In the genomic region with DNA sequence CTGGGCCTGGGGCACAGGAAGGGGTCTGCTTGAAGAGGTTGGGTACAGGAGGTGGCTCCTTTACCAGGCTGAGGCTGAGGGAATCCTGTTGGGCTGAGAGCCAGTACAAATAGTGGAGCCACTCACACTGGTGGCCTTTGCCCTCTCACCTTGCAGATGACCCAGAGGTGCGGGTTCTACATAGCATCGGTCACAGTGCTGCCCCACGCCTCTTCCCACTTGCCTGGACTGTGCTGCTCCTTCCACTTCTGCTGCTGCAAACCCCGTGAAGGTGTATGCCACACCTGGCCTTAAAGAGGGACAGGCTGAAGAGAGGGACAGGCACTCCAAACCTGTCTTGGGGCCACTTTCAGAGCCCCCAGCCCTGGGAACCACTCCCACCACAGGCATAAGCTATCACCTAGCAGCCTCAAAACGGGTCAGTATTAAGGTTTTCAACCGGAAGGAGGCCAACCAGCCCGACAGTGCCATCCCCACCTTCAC, we compare ENCODE assay signal across 11 cellular contexts. TPM values are rescaled to one million over a fixed set of nuclear protein-coding genes. Genes with fewer than 3 reads are reported as not detected.
DNase-seq lines count a peak whose midpoint lies in the region; ATAC-seq, FAIRE-seq and TF ChIP-seq lines count a peak whose summit lies in the region.
"Had no signal": no experiment of that assay in that cellular context is flagged by ENCODE, and none has a peak within 500 bp of the region (broad histone marks: within the 10 kb centered on the region; RNA-seq: fewer than 3 reads in every experiment).

No MANE protein-coding gene starts in this region.

- CTCF ChIA-PET in IMR-90 (lab: Yijun Ruan, JAX), result no interaction called here

- H2AFZ ChIP-seq in IMR-90 (replicated peaks; ENCODE audit: low read length, poor library complexity), result peak overlapping the region; percentile 25

- no peak overlapping the region for H2BK15ac ChIP-seq in IMR-90 (ENCODE audit: low read depth, low read length)

- DNase-seq in IMR-90, result no peak
- DNase-seq in colonic mucosa, result peak; percentile 43
- peak in 2 of 3 donors; percentile 30 to 39 for DNase-seq in mucosa of descending colon
- no peak for DNase-seq in thoracic aorta (ENCODE audit: low spot score)
- no peak for DNase-seq in UCSD-AML1 (lab: John Stamatoyannopoulos, UW; ENCODE audit: unreplicated experiment)
- DNase-seq in HPDE6-E6E7 (ENCODE audit: extremely low spot score), result no peak
- no peak for DNase-seq in urothelium cell line (ENCODE audit: low spot score)
- DNase-seq: DMS79 treated with DMSO at 0.1 percent for 48 hours, NCI-H510A treated with DMSO at 0.1 percent for 48 hours had no signal

- H3K9ac ChIP-seq in IMR-90 (ENCODE audit: low read depth, low read length) (no peak overlapping the region), colonic mucosa (ENCODE audit: low read depth in 2 of 2, low read length in 2 of 2) (peak overlapping the region; percentile 97)

- intact Hi-C loops in IMR-90 (cut with micrococcal nuclease) (no loop called here), colonic mucosa (cut with DNase I) (no loop called here), mucosa of descending colon (cut with DNase I, micrococcal nuclease) (no loop called here)

- no peaks in the 10 kb centered on the region for H4K20me1 ChIP-seq in IMR-90 (ENCODE audit: insufficient read depth, low read length)

- TF ChIP-seq POLR2A in IMR-90 (IDR thresholded peaks at IDR 0.05; ENCODE audit: low read depth, low read length), result no peak

- H2BK20ac ChIP-seq in IMR-90 (ENCODE audit: low read depth, low read length), result no peak overlapping the region

- TF ChIP-seq CTCF in IMR-90 (conservative IDR thresholded peaks at IDR 0.05; ENCODE audit: low read depth, low read length) (no peak), colonic mucosa (IDR thresholded peaks at IDR 0.05) (no peak), mucosa of descending colon (IDR thresholded peaks at IDR 0.05) (no peak), thoracic aorta (IDR thresholded peaks at IDR 0.05) (no peak)

- no peak overlapping the region for H3K56ac ChIP-seq in IMR-90 (ENCODE audit: extremely low read depth, insufficient read depth, low read length)

- no peak for FAIRE-seq in urothelium cell line (lab: Jason Lieb, UNC)
- FAIRE-seq: bronchial epithelial cell had no signal

- H4K8ac ChIP-seq in IMR-90 (ENCODE audit: low read depth in 2 of 2, low read length in 2 of 2), result no peak overlapping the region

- H3K9me3 ChIP-seq in IMR-90 (ENCODE audit: control insufficient read depth, insufficient read depth, low read length) (no peaks in the 10 kb centered on the region), colonic mucosa (no peaks in the 10 kb centered on the region), mucosa of descending colon (no peaks in the 10 kb centered on the region), thoracic aorta (no peaks in the 10 kb centered on the region)

- no peak overlapping the region for H3K4me2 ChIP-seq in IMR-90 (ENCODE audit: low read depth, low read length)

- ATAC-seq in IMR-90 (ENCODE audit: low read depth) (no peak), mucosa of descending colon (no peak), thoracic aorta (ENCODE audit: insufficient number of reproducible peaks, low FRiP score, low read depth) (no peak)
- ATAC-seq: WTC11 had no signal

- H4K5ac ChIP-seq in IMR-90 (ENCODE audit: low read depth, low read length), result no peak overlapping the region

- peaks cover 17% of the 10 kb centered on the region for H3K4me1 ChIP-seq in IMR-90 (ENCODE audit: control insufficient read depth, insufficient read depth, low read length)
- H3K4me1 ChIP-seq in colonic mucosa, result peaks cover 20% of the 10 kb centered on the region
- H3K4me1 ChIP-seq in mucosa of descending colon (ENCODE audit: low read depth), result peaks cover 45% of the 10 kb centered on the region
- peaks cover 20 to 45% of the 10 kb centered on the region in 2 donors for H3K4me1 ChIP-seq in thoracic aorta (ENCODE audit: control insufficient read depth in 1 of 2, low read depth in 2 of 2)

- POLR2A ChIA-PET in IMR-90 (lab: Charles Lee; ENCODE audit: unreplicated experiment), result no interaction called here

- H3K14ac ChIP-seq in IMR-90 (replicated peaks; ENCODE audit: low read depth, low read length), result no peak overlapping the region

- no TSS peak for BruUV-seq in IMR-90 (replicated peaks; lab: Mats Ljungman, UMichigan)

- H3K27me3 ChIP-seq in IMR-90 (ENCODE audit: control insufficient read depth, insufficient read depth, low read length) (peaks cover 5% of the 10 kb centered on the region), colonic mucosa (no peaks in the 10 kb centered on the region), thoracic aorta (replicated peaks; ENCODE audit: insufficient read depth) (no peaks in the 10 kb centered on the region)

- no peak for TF ChIP-seq RAD21 in IMR-90 (IDR thresholded peaks at IDR 0.05; ENCODE audit: low read length)

- 90% methylated on average over 2 of the region's 7 CpGs; no CpG with 5 or more reads in 1 of the 2 experiments for WGBS in IMR-90 (ENCODE audit: extremely low coverage in 2 of 2, insufficient read length in 1 of 2), 2 experiments

- no peak overlapping the region for H3K4ac ChIP-seq in IMR-90 (ENCODE audit: low read depth, low read length)

- no peak overlapping the region for H2BK120ac ChIP-seq in IMR-90 (ENCODE audit: low read depth, low read length)

- peak overlapping the region; percentile 34; the same call in 1 of the 2 replicates for H2AK5ac ChIP-seq in IMR-90 (ENCODE audit: low read depth, low read length)

- dilution Hi-C loops in IMR-90 (cut with HindIII; ENCODE audit: low sequenced_read_pairs, unreplicated experiment), result no loop called here

- in situ Hi-C loops in IMR-90 (cut with MboI; ENCODE audit: low sequenced_read_pairs), result no loop called here

- H4K91ac ChIP-seq in IMR-90 (ENCODE audit: insufficient read depth, low read depth, low read length), result no peak overlapping the region

- H3K27ac ChIP-seq in IMR-90 (ENCODE audit: insufficient read depth, low read length) (no peak overlapping the region), colonic mucosa (peak overlapping the region; percentile 98), thoracic aorta (peak overlapping the region; percentile 94 to 100)

- peaks cover 16 to 32% of the 10 kb centered on the region in 2 experiments for H3K79me1 ChIP-seq in IMR-90 (ENCODE audit: low read depth in 1 of 2, low read length in 2 of 2)

- H3K23ac ChIP-seq in IMR-90 (ENCODE audit: low read depth, low read length), result no peak overlapping the region

- H3K18ac ChIP-seq in IMR-90 (ENCODE audit: low read depth, low read length), result no peak overlapping the region

- H3K36me3 ChIP-seq in IMR-90 (ENCODE audit: control insufficient read depth, insufficient read depth, low read length) (peaks cover 9% of the 10 kb centered on the region), colonic mucosa (peaks cover 6% of the 10 kb centered on the region), mucosa of descending colon (ENCODE audit: low read depth) (peaks cover 6% of the 10 kb centered on the region), thoracic aorta (no peaks in the 10 kb centered on the region)

- H3K4me3 ChIP-seq in IMR-90 (ENCODE audit: insufficient read depth, low read depth, low read length) (no peak overlapping the region), colonic mucosa (no peak overlapping the region), mucosa of descending colon (no peak overlapping the region), thoracic aorta (no peak overlapping the region)

- peaks cover 24% of the 10 kb centered on the region; the same call in 1 of the 2 replicates for H3K9me1 ChIP-seq in IMR-90 (ENCODE audit: insufficient read depth, low read length)

- H2BK5ac ChIP-seq in IMR-90 (ENCODE audit: low read depth, low read length, poor library complexity, severe bottlenecking), result no peak overlapping the region

- no peak overlapping the region for H2AK9ac ChIP-seq in IMR-90 (replicated peaks; ENCODE audit: low read depth, low read length, poor library complexity)

TF ChIP-seq in IMR-90, 13 proteins besides CTCF, POLR2A, EP300 and RAD21 (continues in another document):
- TF ChIP-seq BHLHE40 (IDR thresholded peaks at IDR 0.05; ENCODE audit: low read depth, low read length) (no peak), RFX5 (IDR thresholded peaks at IDR 0.05; ENCODE audit: low read depth, low read length) (no peak), FOS (IDR thresholded peaks at IDR 0.05; ENCODE audit: low read depth, low read length) (no peak)

RNA-seq across cellular contexts. Expression of gene SLC50A1, which starts 1.8 kb away (rescaled TPM):
- total RNA-seq in IMR-90 (2012; rRNA removed) (20.6 and 21.1 TPM in 2 replicates), colonic mucosa (100 to 1,000 TPM; 102 to 130 TPM), mucosa of descending colon (10 to 100 TPM; 38.7 to 95.8 (median 66.4) TPM), thoracic aorta (10 to 100 TPM; 13.0 to 22.2 TPM)
- 19.5 and 20.8 TPM in 2 replicates for polyA plus RNA-seq in IMR-90 (2012; rRNA removed)
- polyA plus RNA-seq in IMR-90 (2012; cell fraction: cytosol; rRNA removed), result 17.7 and 26.1 TPM in 2 replicates
- 12.1 and 13.2 TPM in 2 replicates for polyA plus RNA-seq in IMR-90 (2012; cell fraction: nucleus; rRNA removed; ENCODE audit: low replicate concordance)

RNA-seq across cellular contexts. Expression of gene EFNA1, which starts 6.2 kb away (rescaled TPM):
- total RNA-seq in IMR-90 (2012; rRNA removed) (0.28 and 0.90 TPM in 2 replicates), colonic mucosa (100 to 1,000 TPM in 1 of 2 donors, 10 to 100 TPM in 1; 61.3 to 125 TPM), mucosa of descending colon (100 to 1,000 TPM in 2 of 3 donors, 10 to 100 TPM in 1; 46.3 to 198 (median 110) TPM), thoracic aorta (10 to 100 TPM in 1 of 2 donors, 1 to 10 TPM in 1; 4.6 to 15.4 TPM)
- polyA plus RNA-seq in IMR-90 (2012; rRNA removed), result 1.4 and 1.6 TPM in 2 replicates
- 0.63 and 1.4 TPM in 2 replicates for polyA plus RNA-seq in IMR-90 (2012; cell fraction: cytosol; rRNA removed)
- polyA plus RNA-seq in IMR-90 (2012; cell fraction: nucleus; rRNA removed; ENCODE audit: low replicate concordance), result 2.6 and 4.4 TPM in 2 replicates

RNA-seq across cellular contexts. Expression of gene DPM3, which starts 6.5 kb away (rescaled TPM):
- total RNA-seq in IMR-90 (2012; rRNA removed) (29.0 and 30.6 TPM in 2 replicates), colonic mucosa (100 to 1,000 TPM; 149 to 182 TPM), mucosa of descending colon (100 to 1,000 TPM in 1 of 3 donors, 10 to 100 TPM in 2; 76.3 to 106 (median 78.4) TPM), thoracic aorta (10 to 100 TPM; 28.8 to 68.6 TPM)
- polyA plus RNA-seq in IMR-90 (2012; rRNA removed), result 129 and 138 TPM in 2 replicates
- polyA plus RNA-seq in IMR-90 (2012; cell fraction: cytosol; rRNA removed), result 211 and 435 TPM in 2 replicates
- 30.8 and 68.8 TPM in 2 replicates for polyA plus RNA-seq in IMR-90 (2012; cell fraction: nucleus; rRNA removed; ENCODE audit: low replicate concordance)

RNA-seq across cellular contexts. Expression of gene KRTCAP2, which starts 39.3 kb away (rescaled TPM):
- 76.1 and 76.7 TPM in 2 replicates for total RNA-seq in IMR-90 (2012; rRNA removed)
- polyA plus RNA-seq in IMR-90 (2012; rRNA removed), result 189 and 232 TPM in 2 replicates
- polyA plus RNA-seq in IMR-90 (2012; cell fraction: cytosol; rRNA removed), result 399 and 412 TPM in 2 replicates
- polyA plus RNA-seq in IMR-90 (2012; cell fraction: nucleus; rRNA removed; ENCODE audit: low replicate concordance), result 167 and 203 TPM in 2 replicates
- 100 to 1,000 TPM; 140 to 172 TPM for total RNA-seq in colonic mucosa
- 100 to 1,000 TPM; 162 to 190 (median 176) TPM for total RNA-seq in mucosa of descending colon
- total RNA-seq in thoracic aorta, result 100 to 1,000 TPM; 106 to 112 TPM

RNA-seq across cellular contexts. Expression of gene TRIM46, which starts 39.8 kb away (rescaled TPM):
- 2.3 and 2.5 TPM in 2 replicates for total RNA-seq in IMR-90 (2012; rRNA removed)
- 6.2 and 6.9 TPM in 2 replicates for polyA plus RNA-seq in IMR-90 (2012; rRNA removed)
- 4.3 and 5.5 TPM in 2 replicates for polyA plus RNA-seq in IMR-90 (2012; cell fraction: cytosol; rRNA removed)
- 26.2 and 56.7 TPM in 2 replicates for polyA plus RNA-seq in IMR-90 (2012; cell fraction: nucleus; rRNA removed; ENCODE audit: low replicate concordance)
- total RNA-seq in colonic mucosa, result under 1 TPM; 0.10 to 0.19 TPM
- under 1 TPM; 0.26 to 0.76 (median 0.39) TPM for total RNA-seq in mucosa of descending colon
- 1 to 10 TPM; 2.7 to 5.8 TPM for total RNA-seq in thoracic aorta

Comparison
In these comparisons a context has a peak if more than half of its experiments do, and no peak if none do; other contexts are left out.
1. DNase-seq: peak in colonic mucosa (single experiment) and mucosa of descending colon (2 of 3); none in IMR-90 (single experiment), thoracic aorta (single experiment), UCSD-AML1 (single experiment), HPDE6-E6E7 (single experiment) and urothelium cell line (single experiment).